Comparison of ENCODE assay signal across 10 cellular contexts in the genomic region with DNA sequence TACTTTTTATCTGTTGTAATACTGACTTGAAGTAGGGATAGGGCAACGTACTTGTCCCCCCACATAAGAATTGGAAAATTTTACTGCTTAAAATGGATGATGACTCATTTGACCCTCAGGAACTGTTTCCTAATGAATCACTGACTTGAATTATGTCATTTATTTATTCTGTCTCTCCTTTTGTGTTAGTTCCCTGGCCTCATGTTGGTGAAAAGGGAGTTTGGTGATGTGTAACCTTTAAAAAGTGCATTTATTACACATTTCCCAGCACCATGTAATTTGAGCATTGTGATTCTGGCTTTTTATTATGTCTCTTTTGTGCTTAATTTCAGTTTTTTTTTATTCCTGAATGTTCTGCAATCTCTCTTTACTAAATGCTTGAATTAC. TPM values are rescaled to one million over a fixed set of nuclear protein-coding genes. Genes with fewer than 3 reads are reported as not detected.
DNase-seq lines count a peak whose midpoint lies in the region; ATAC-seq and TF ChIP-seq lines count a peak whose summit lies in the region.
"Had no signal": no experiment of that assay in that cellular context is flagged by ENCODE, and none has a peak within 500 bp of the region (broad histone marks: within the 10 kb centered on the region; RNA-seq: fewer than 3 reads in every experiment).

No MANE protein-coding gene starts in this region.

- in situ Hi-C loops in astrocyte of the cerebellum (cut with HindIII; ENCODE audit: low sequenced_read_pairs), result no loop called here

- H3K4me3 ChIP-seq in AG10803 (ENCODE audit: low read length), result no peak overlapping the region
- H3K4me3 ChIP-seq in astrocyte of the cerebellum (ENCODE audit: low read depth, low read length), result no peak overlapping the region
- no peak overlapping the region for H3K4me3 ChIP-seq in CD8-positive, alpha-beta memory T cell (ENCODE audit: low read length)

- DNase-seq in AG10803 (ENCODE audit: low read depth) (peak; percentile 37), astrocyte of the cerebellum (ENCODE audit: low read depth) (peak; percentile 81), lung microvascular endothelial cell (ENCODE audit: low read depth in 2 of 2) (peak; percentile 81), anterior cingulate cortex (lab: John Stamatoyannopoulos, UW) (no peak)
- DNase-seq in CD8-positive, alpha-beta memory T cell, result no peak
- DNase-seq: activated CD8-positive, alpha-beta memory T cell treated with anti-CD3 and anti-CD28 coated beads, Interleukin-2, amount 10 ng/mL, durations not matched to agents 7 days and 5 days had no signal

- H3K4me1 ChIP-seq in CD8-positive, alpha-beta memory T cell (ENCODE audit: insufficient read depth, low read length), result peaks cover 7% of the 10 kb centered on the region

- peaks cover 0 to 5% of the 10 kb centered on the region in 2 donors for H3K27me3 Mint-ChIP-seq in CD8-positive, alpha-beta memory T cell

- H3K4me3 Mint-ChIP-seq in CD8-positive, alpha-beta memory T cell, result no peak overlapping the region
- H3K4me3 Mint-ChIP-seq: activated CD8-positive, alpha-beta memory T cell treated with anti-CD3 and anti-CD28 coated beads, Interleukin-2, amount 10 ng/mL, durations not matched to agents 7 days and 5 days had no signal

- peak overlapping the region in 1 of 8 donors; percentile 29 for H3K27ac Mint-ChIP-seq in CD8-positive, alpha-beta memory T cell
- H3K27ac Mint-ChIP-seq: activated CD8-positive, alpha-beta memory T cell treated with anti-CD3 and anti-CD28 coated beads, Interleukin-2, amount 10 ng/mL, durations not matched to agents 7 days and 5 days had no signal

- no peak for ATAC-seq in HG02973 (IDR thresholded peaks at IDR 0.05; ENCODE audit: unreplicated experiment)
- ATAC-seq in GM19324 (IDR thresholded peaks at IDR 0.05; ENCODE audit: low FRiP score, unreplicated experiment), result no peak
- ATAC-seq: activated CD8-positive, alpha-beta memory T cell treated with anti-CD3 and anti-CD28 coated beads, Interleukin-2, amount 10 ng/mL, durations not matched to agents 7 days and 5 days; left lobe of liver had no signal

- POLR2A ChIA-PET in CD8-positive, alpha-beta memory T cell (lab: Charles Lee), result no interaction called here

- H3K4me1 Mint-ChIP-seq in CD8-positive, alpha-beta memory T cell, result peaks cover 3 to 12% (median 11%) of the 10 kb centered on the region in 3 donors

- CTCF ChIA-PET in CD8-positive, alpha-beta memory T cell (lab: Charles Lee), result interaction anchor here (1.6 kb wide), 1 partner anchor 35 kb away, joined by 3 read pairs; no protein-coding TSS in a partner anchor

- no peak for TF ChIP-seq CTCF in AG10803 (conservative IDR thresholded peaks at IDR 0.05; ENCODE audit: low read length)
- TF ChIP-seq CTCF in astrocyte of the cerebellum (IDR thresholded peaks at IDR 0.05; ENCODE audit: low read depth, low read length, missing control alignments), result no peak

- H3K36me3 ChIP-seq in CD8-positive, alpha-beta memory T cell (ENCODE audit: insufficient read depth, low read length), result no peaks in the 10 kb centered on the region

- TF ChIP-seq EP300 in Ishikawa (IDR thresholded peaks at IDR 0.05; ENCODE audit: borderline replicate concordance), result peak; percentile 84

- H3K27me3 ChIP-seq in CD8-positive, alpha-beta memory T cell (ENCODE audit: insufficient read depth, low read length, poor library complexity, severe bottlenecking), result no peaks in the 10 kb centered on the region

- no peak; the same call in 1 of the 2 replicates for TF ChIP-seq RAD21 in Ishikawa (IDR thresholded peaks at IDR 0.05; ENCODE audit: low read depth)

- H3K36me3 Mint-ChIP-seq in CD8-positive, alpha-beta memory T cell, result no peaks in the 10 kb centered on the region
- H3K36me3 Mint-ChIP-seq: activated CD8-positive, alpha-beta memory T cell treated with anti-CD3 and anti-CD28 coated beads, Interleukin-2, amount 10 ng/mL, durations not matched to agents 7 days and 5 days had no signal

- no peaks in the 10 kb centered on the region for H3K9me3 Mint-ChIP-seq in CD8-positive, alpha-beta memory T cell

- H3K9me3 ChIP-seq in CD8-positive, alpha-beta memory T cell (ENCODE audit: low read length), result no peaks in the 10 kb centered on the region

- no peak overlapping the region for H3K27ac ChIP-seq in CD8-positive, alpha-beta memory T cell (ENCODE audit: low read depth, low read length)

TF ChIP-seq in Ishikawa, 13 proteins besides CTCF, POLR2A, EP300 and RAD21:
- TF ChIP-seq ZBTB7A (IDR thresholded peaks at IDR 0.05; ENCODE audit: low read depth), result no peak
- peak; percentile 36; the same call in 1 of the 2 replicates for TF ChIP-seq CEBPB (IDR thresholded peaks at IDR 0.05)
- peak; percentile 31 for TF ChIP-seq NFIC (IDR thresholded peaks at IDR 0.05)
- TF ChIP-seq TEAD4 (IDR thresholded peaks at IDR 0.05), result peak; percentile 31; the same call in 1 of the 2 replicates
- peak; percentile 59; the same call in 1 of the 2 replicates for TF ChIP-seq TCF12 (IDR thresholded peaks at IDR 0.05; ENCODE audit: low read depth)
- TF ChIP-seq FOXM1 (IDR thresholded peaks at IDR 0.05; ENCODE audit: borderline replicate concordance, low read depth), result peak; percentile 76; the same call in 1 of the 2 replicates
- no peak for TF ChIP-seq CREB1 (IDR thresholded peaks at IDR 0.05; ENCODE audit: low read depth)
- no peak for TF ChIP-seq YY1 (IDR thresholded peaks at IDR 0.05; ENCODE audit: low read depth)

RNA-seq across cellular contexts. Expression of a gene that starts 20.3 kb away (rescaled TPM):
- total RNA-seq in lung microvascular endothelial cell, result 31.4 and 40.1 TPM in 2 replicates
- 1 to 10 TPM; 9.6 to 9.8 TPM for total RNA-seq in CD8-positive, alpha-beta memory T cell
- polyA plus RNA-seq in CD8-positive, alpha-beta memory T cell, result 4.6 TPM

RNA-seq across cellular contexts. Expression of a gene that starts 48.8 kb away (rescaled TPM):
- total RNA-seq in lung microvascular endothelial cell, result under 0.01 and 0.22 TPM in 2 replicates
- total RNA-seq in CD8-positive, alpha-beta memory T cell, result under 1 TPM in 1 of 2 experiments, not detected in 1; 0.07 TPM
- not detected for polyA plus RNA-seq in CD8-positive, alpha-beta memory T cell

Comparison
In these comparisons a context has a peak if more than half of its experiments do, and no peak if none do; other contexts are left out.
1. DNase-seq: peak in AG10803 (single experiment), astrocyte of the cerebellum (single experiment) and lung microvascular endothelial cell (2 of 2); none in CD8-positive, alpha-beta memory T cell (0 of 5) and anterior cingulate cortex (0 of 58).